8 cellular contexts compared by ENCODE assay signal in genomic region chr19:49875801-49876421, GRCh38. TPM values are rescaled to one million over a fixed set of nuclear protein-coding genes. Genes with fewer than 3 reads are reported as not detected.
DNase-seq lines count a peak whose midpoint lies in the region; ATAC-seq, FAIRE-seq and TF ChIP-seq lines count a peak whose summit lies in the region.

No MANE protein-coding gene starts in this region.

- H3K27me3 Mint-ChIP-seq in CD8-positive, alpha-beta T cell (ENCODE audit: low read depth): no peaks in the 10 kb centered on the region
- H3K27me3 Mint-ChIP-seq in T-cell: no peaks in the 10 kb centered on the region

- TSS peak; percentile 58 for BruUV-seq in K562 (replicated peaks; lab: Mats Ljungman, UMichigan)

- H3K36me3 Mint-ChIP-seq in CD8-positive, alpha-beta T cell: peaks cover 26% of the 10 kb centered on the region
- peaks cover 9% of the 10 kb centered on the region for H3K36me3 Mint-ChIP-seq in T-cell

- TF ChIP-seq CTCF in CD8-positive, alpha-beta T cell (IDR thresholded peaks at IDR 0.05): no peak
- TF ChIP-seq CTCF in K562 (IDR thresholded peaks at IDR 0.05 in 2 of 3, conservative IDR thresholded peaks at IDR 0.05 in 1 of 3; ENCODE audit: insufficient read depth in 2 of 3, low read depth in 1 of 3, low read length in 3 of 3): no peak

- no peak for TF ChIP-seq EP300 in K562 (IDR thresholded peaks at IDR 0.05; ENCODE audit: low read length)

- peak overlapping the region; percentile 99 for H3K4me2 ChIP-seq in K562 (ENCODE audit: insufficient read depth, low read length)

- H3K27ac Mint-ChIP-seq in CD8-positive, alpha-beta T cell: no peak overlapping the region
- H3K27ac Mint-ChIP-seq in T-cell: no peak overlapping the region

- H3K9me1 ChIP-seq in K562 (ENCODE audit: control insufficient read depth, insufficient read depth, low read length): peaks cover 3% of the 10 kb centered on the region

- 0 out of 4 replicates have a peak, but pooled peaks of 1 of the 2 experiments have one; percentile 3 for TF ChIP-seq RAD21 in K562 (CRISPR knock-in tag; conservative IDR thresholded peaks at IDR 0.05 in 1 of 2, IDR thresholded peaks at IDR 0.05 in 1 of 2)

- peaks cover 35% of the 10 kb centered on the region for H3K79me2 ChIP-seq in K562 (ENCODE audit: control insufficient read depth, insufficient read depth, low read length)

- no peaks in the 10 kb centered on the region for H3K27me3 ChIP-seq in CD8-positive, alpha-beta T cell (ENCODE audit: insufficient read depth, low read length)
- H3K27me3 ChIP-seq in HUES64 (ENCODE audit: insufficient read depth, low read length) (no peaks in the 10 kb centered on the region), K562 (ENCODE audit: control insufficient read depth in 2 of 2, insufficient read depth in 2 of 2, low read length in 2 of 2) (no peaks in the 10 kb centered on the region)

- H4K20me1 ChIP-seq in K562 (replicated peaks; ENCODE audit: control insufficient read depth, insufficient read depth, low read length): no peaks in the 10 kb centered on the region

- in situ Hi-C loops in K562 (cut with MboI): loop anchor here (10.0 kb wide), 1 partner anchor 381 kb away; the partner anchor contains the start of gene RPS11

- intact Hi-C loops in CD8-positive, alpha-beta T cell (cut with DNase I, micrococcal nuclease): loop anchor here (1.0 to 5.0 kb wide), 10 partner anchors 9 to 1514 kb away; partner anchors contain the start of genes GYS1 (in 2 of the 2), RUVBL2 (in 2 of the 2), ALDH16A1 (in 1 of the 2) and CYTH2 (in 1 of the 2)
- intact Hi-C loops in K562 (cut with micrococcal nuclease): loop anchor here (10.0 kb wide), 1 partner anchor 161 kb away; no protein-coding TSS in a partner anchor

- FAIRE-seq in K562 (lab: Jason Lieb, UNC): peak; percentile 52

- peak overlapping the region; percentile 93 for H3K9ac ChIP-seq in HUES64 (ENCODE audit: low read depth, low read length)
- H3K9ac ChIP-seq in K562 (ENCODE audit: insufficient read depth in 1 of 2, low read depth in 2 of 2, low read length in 2 of 2): peak overlapping the region; percentile 98 to 99

- H3K27ac ChIP-seq in CD8-positive, alpha-beta T cell (ENCODE audit: low read depth, low read length): peak overlapping the region; percentile 98
- H3K27ac ChIP-seq in HUES64 (ENCODE audit: low read depth, low read length): peak overlapping the region; percentile 95
- H3K27ac ChIP-seq in K562 (ENCODE audit: extremely low read depth, low read depth, low read length): peak overlapping the region; percentile 99

- POLR2A ChIA-PET in CD8-positive, alpha-beta T cell (lab: Charles Lee): interaction anchor here (0.8 to 4.8 kb wide), 13 partner anchors 8 to 424 kb away, joined by 3 to 32 read pairs (median 6); partner anchors contain the start of genes AP2A1, ATF5, FUZ and NUP62
- POLR2A ChIA-PET in T-cell (lab: Charles Lee) (no interaction called here), K562 (lab: Yijun Ruan, JAX) (interaction anchor here (0.5 to 3.0 kb wide), 13 partner anchors 8 to 115 kb away, joined by 3 to 19 read pairs (median 4); partner anchors contain the start of genes ATF5, NUP62 and PTOV1)

- peak; percentile 63 for TF ChIP-seq POLR2A in K562 (conservative IDR thresholded peaks at IDR 0.05)

- H3K9me3 ChIP-seq in CD8-positive, alpha-beta T cell (ENCODE audit: low read length): no peaks in the 10 kb centered on the region
- H3K9me3 ChIP-seq in HUES64 (ENCODE audit: insufficient read depth, low read depth, low read length): no peaks in the 10 kb centered on the region
- no peaks in the 10 kb centered on the region for H3K9me3 ChIP-seq in K562 (replicated peaks; ENCODE audit: control insufficient read depth, insufficient read depth, low read depth, low read length)

- peak overlapping the region; percentile 97 for H3K4me3 ChIP-seq in CD8-positive, alpha-beta T cell (ENCODE audit: low read depth, low read length)
- H3K4me3 ChIP-seq in HUES64 (ENCODE audit: low read length) (peak overlapping the region; percentile 79), K562 (peak overlapping the region; percentile 84)

- H3K36me3 ChIP-seq in CD8-positive, alpha-beta T cell (ENCODE audit: insufficient read depth, low read length): peaks cover 9% of the 10 kb centered on the region
- H3K36me3 ChIP-seq in HUES64 (ENCODE audit: insufficient read depth, low read length) (peaks cover 25% of the 10 kb centered on the region), K562 (ENCODE audit: control insufficient read depth, insufficient read depth, low read length) (peaks cover 50% of the 10 kb centered on the region; the same call in 2 of the 3 replicates)

- peaks cover 36% of the 10 kb centered on the region for H3K4me1 Mint-ChIP-seq in CD8-positive, alpha-beta T cell (ENCODE audit: low read depth)
- peaks cover 24 to 36% (median 34%) of the 10 kb centered on the region in 3 donors for H3K4me1 Mint-ChIP-seq in T-cell

- no peak for ATAC-seq in CD8-positive, alpha-beta T cell
- ATAC-seq in T-cell (replicated peaks in 1 of 4) (peak in 1 of 4 experiments; percentile 6), K562 (peak; percentile 33), GM21717 (IDR thresholded peaks at IDR 0.05; ENCODE audit: unreplicated experiment) (no peak), HG03342 (IDR thresholded peaks at IDR 0.05; ENCODE audit: unreplicated experiment) (no peak)

- under 1% methylated on average over 28 of the region's 28 CpGs for WGBS in HUES64
- WGBS in K562 (ENCODE audit: insufficient coverage, low coverage, missing lambda C conversion rate): under 1% methylated on average over 16 of the region's 28 CpGs

- CTCF ChIA-PET in CD8-positive, alpha-beta T cell (lab: Charles Lee): no interaction called here
- CTCF ChIA-PET in T-cell (lab: Charles Lee) (interaction anchor here (0.5 to 0.9 kb wide), 2 partner anchors 8 to 593 kb away, joined by 3 to 5 read pairs; partner anchors contain the start of gene PNKP (in 1 of the 2)), K562 (lab: Yijun Ruan, JAX; ENCODE audit: low intra/inter-chr PET ratio) (no interaction called here)

- H3K4me1 ChIP-seq in CD8-positive, alpha-beta T cell (ENCODE audit: insufficient read depth, low read length): peaks cover 22% of the 10 kb centered on the region
- H3K4me1 ChIP-seq in HUES64 (ENCODE audit: insufficient read depth, low read length) (peaks cover 10% of the 10 kb centered on the region), K562 (replicated peaks in 1 of 2; ENCODE audit: control insufficient read depth in 2 of 2, insufficient read depth in 2 of 2, low read length in 2 of 2) (peaks cover 9 to 74% of the 10 kb centered on the region in 2 experiments; a peak in 4 of 5 replicates)

- DNase-seq in CD8-positive, alpha-beta T cell: peak; percentile 33 to 78 (median 55)
- peak in 28 of 34 experiments; percentile 13 to 61 (median 42) for DNase-seq in T-cell
- DNase-seq in K562 (ENCODE audit: extremely low read depth in 1 of 4, low spot score in 3 of 4): peak; percentile 58 to 76 (median 59)
- DNase-seq in iris pigment epithelial cell (ENCODE audit: low read depth): peak; percentile 39
- DNase-seq in stimulated activated CD4-positive, alpha-beta T cell treated with anti-CD3 and anti-CD28 coated beads, Interleukin-1b, Interleukin-23, amount 100 ng/mL, for 4 hours (ENCODE audit: low read depth in 2 of 2): peak; percentile 37 to 56

- H3K9me3 Mint-ChIP-seq in CD8-positive, alpha-beta T cell: no peaks in the 10 kb centered on the region
- H3K9me3 Mint-ChIP-seq in T-cell: no peaks in the 10 kb centered on the region

- H3K4me3 Mint-ChIP-seq in CD8-positive, alpha-beta T cell: no peak overlapping the region
- H3K4me3 Mint-ChIP-seq in T-cell: no peak overlapping the region

- peak overlapping the region; percentile 85 for H2AFZ ChIP-seq in K562 (ENCODE audit: low read depth, low read length)

RNA-seq across cellular contexts. Expression of gene AKT1S1, which starts 1.2 kb away (rescaled TPM):
- total RNA-seq in CD8-positive, alpha-beta T cell: 10 to 100 TPM; 12.6 to 14.1 TPM
- polyA plus RNA-seq in HUES64 (2013, experiment 1 of 2): 41.6 TPM
- polyA plus RNA-seq in HUES64 (2013, experiment 2 of 2): 37.1 TPM
- total RNA-seq in T-cell (10 to 100 TPM; 13.3 to 24.9 (median 21.4) TPM), K562 (2014; rRNA removed) (25.7 and 33.8 TPM in 2 replicates), K562 (2014; rRNA removed; fragmentation: Illumina TruSeq; extraction: Trizol) (5.7 and 6.9 TPM in 2 replicates), K562 (2015; rRNA removed; fragmentation: Illumina TruSeq; extraction: Trizol) (13.5 and 14.4 TPM in 2 replicates), K562 (2021) (50.1 and 50.3 TPM in 2 replicates)
- 24.5 and 49.9 TPM in 2 replicates for total RNA-seq in K562 (2011; cell fraction: chromatin; rRNA removed; ENCODE audit: low replicate concordance)
- total RNA-seq in K562 (2011; cell fraction: nucleolus; rRNA removed): 34.3 and 39.9 TPM in 2 replicates
- 26.9 and 29.9 TPM in 2 replicates for total RNA-seq in K562 (2011; cell fraction: nucleoplasm; rRNA removed)
- polyA plus RNA-seq in K562 (2011; rRNA removed) (17.1 and 22.4 TPM in 2 replicates), K562 (2014; fragmentation: Illumina TruSeq; extraction: Trizol) (39.0 and 40.7 TPM in 2 replicates), K562 (2014; fragmentation: Nextera tagmentation; extraction: Ambion mirVana) (1 to 10 TPM; 1.2 TPM), K562 (2014; rRNA removed) (38.2 and 45.4 TPM in 2 replicates)
- polyA plus RNA-seq in K562 (2011; cell fraction: cytosol; rRNA removed): 34.5 and 68.9 TPM in 2 replicates
- 33.2 and 55.4 TPM in 2 replicates for polyA plus RNA-seq in K562 (2011; cell fraction: nucleus; rRNA removed)
- polyA plus RNA-seq in K562 (2012): 31.8 and 37.6 TPM in 2 replicates
- 7.8 and 10.3 TPM in 2 replicates for polyA minus RNA-seq in K562 (2011; rRNA and poly(A)+ RNA removed)
- 17.4 and 21.4 TPM in 2 replicates for polyA minus RNA-seq in K562 (2011; cell fraction: cytosol; rRNA and poly(A)+ RNA removed)
- polyA minus RNA-seq in K562 (2011; cell fraction: nucleus; rRNA and poly(A)+ RNA removed): 18.2 and 22.4 TPM in 2 replicates

RNA-seq across cellular contexts. Expression of gene TBC1D17, which starts 1.6 kb away (rescaled TPM):
- 10 to 100 TPM; 31.1 to 31.2 TPM for total RNA-seq in CD8-positive, alpha-beta T cell
- polyA plus RNA-seq in HUES64 (2013, experiment 1 of 2): 30.9 TPM
- polyA plus RNA-seq in HUES64 (2013, experiment 2 of 2): 30.7 TPM
- total RNA-seq in T-cell: 100 to 1,000 TPM in 1 of 5 donors, 10 to 100 TPM in 4; 46.5 to 102 (median 88.6) TPM
- 34.8 and 78.7 TPM in 2 replicates for total RNA-seq in K562 (2011; cell fraction: chromatin; rRNA removed; ENCODE audit: low replicate concordance)
- 40.9 and 43.4 TPM in 2 replicates for total RNA-seq in K562 (2011; cell fraction: nucleolus; rRNA removed)
- total RNA-seq in K562 (2011; cell fraction: nucleoplasm; rRNA removed): 33.2 and 34.5 TPM in 2 replicates
- 3.8 and 6.8 TPM in 2 replicates for total RNA-seq in K562 (2014; rRNA removed)
- 2.6 and 3.2 TPM in 2 replicates for total RNA-seq in K562 (2014; rRNA removed; fragmentation: Illumina TruSeq; extraction: Trizol)
- total RNA-seq in K562 (2015; rRNA removed; fragmentation: Illumina TruSeq; extraction: Trizol): 2.4 and 3.5 TPM in 2 replicates
- 14.2 and 16.0 TPM in 2 replicates for total RNA-seq in K562 (2021)
- 7.4 and 10.5 TPM in 2 replicates for polyA plus RNA-seq in K562 (2011; rRNA removed)
- 8.7 and 14.7 TPM in 2 replicates for polyA plus RNA-seq in K562 (2011; cell fraction: cytosol; rRNA removed)
- polyA plus RNA-seq in K562 (2011; cell fraction: nucleus; rRNA removed): 33.2 and 48.4 TPM in 2 replicates
- polyA plus RNA-seq in K562 (2012): 15.8 and 16.9 TPM in 2 replicates
- polyA plus RNA-seq in K562 (2014; fragmentation: Illumina TruSeq; extraction: Trizol): 8.7 and 11.7 TPM in 2 replicates
- under 1 TPM; 0.42 to 0.46 TPM for polyA plus RNA-seq in K562 (2014; fragmentation: Nextera tagmentation; extraction: Ambion mirVana)
- 14.7 and 18.2 TPM in 2 replicates for polyA plus RNA-seq in K562 (2014; rRNA removed)
- 5.7 and 7.2 TPM in 2 replicates for polyA minus RNA-seq in K562 (2011; rRNA and poly(A)+ RNA removed)
- 9.1 and 9.2 TPM in 2 replicates for polyA minus RNA-seq in K562 (2011; cell fraction: cytosol; rRNA and poly(A)+ RNA removed)
- polyA minus RNA-seq in K562 (2011; cell fraction: nucleus; rRNA and poly(A)+ RNA removed): 12.3 and 15.3 TPM in 2 replicates

RNA-seq across cellular contexts. Expression of gene PNKP, which starts 8.5 kb away (rescaled TPM):
- total RNA-seq in CD8-positive, alpha-beta T cell: 100 to 1,000 TPM in 1 of 2 experiments, 10 to 100 TPM in 1; 98.9 to 114 TPM
- polyA plus RNA-seq in HUES64 (2013, experiment 1 of 2): 54.9 TPM
- polyA plus RNA-seq in HUES64 (2013, experiment 2 of 2): 50.5 TPM
- 100 to 1,000 TPM; 129 to 209 (median 193) TPM for total RNA-seq in T-cell
- 168 and 404 TPM in 2 replicates for total RNA-seq in K562 (2011; cell fraction: chromatin; rRNA removed; ENCODE audit: low replicate concordance)
- total RNA-seq in K562 (2011; cell fraction: nucleolus; rRNA removed): 252 and 258 TPM in 2 replicates
- total RNA-seq in K562 (2011; cell fraction: nucleoplasm; rRNA removed): 178 and 185 TPM in 2 replicates
- 56.0 and 59.3 TPM in 2 replicates for total RNA-seq in K562 (2014; rRNA removed)
- 12.3 and 18.1 TPM in 2 replicates for total RNA-seq in K562 (2014; rRNA removed; fragmentation: Illumina TruSeq; extraction: Trizol)
- total RNA-seq in K562 (2015; rRNA removed; fragmentation: Illumina TruSeq; extraction: Trizol): 25.3 and 29.4 TPM in 2 replicates
- total RNA-seq in K562 (2021): 84.9 and 85.4 TPM in 2 replicates
- polyA plus RNA-seq in K562 (2011; rRNA removed): 13.7 and 21.3 TPM in 2 replicates
- 12.2 and 25.9 TPM in 2 replicates for polyA plus RNA-seq in K562 (2011; cell fraction: cytosol; rRNA removed)
- polyA plus RNA-seq in K562 (2011; cell fraction: nucleus; rRNA removed): 123 and 164 TPM in 2 replicates
- 56.7 and 64.2 TPM in 2 replicates for polyA plus RNA-seq in K562 (2012)
- 26.7 and 30.0 TPM in 2 replicates for polyA plus RNA-seq in K562 (2014; fragmentation: Illumina TruSeq; extraction: Trizol)
- polyA plus RNA-seq in K562 (2014; fragmentation: Nextera tagmentation; extraction: Ambion mirVana): 1 to 10 TPM; 2.8 to 3.1 TPM
- polyA plus RNA-seq in K562 (2014; rRNA removed): 64.0 and 71.3 TPM in 2 replicates
- polyA minus RNA-seq in K562 (2011; rRNA and poly(A)+ RNA removed): 6.7 and 8.2 TPM in 2 replicates
- 22.8 and 136 TPM in 2 replicates for polyA minus RNA-seq in K562 (2011; cell fraction: cytosol; rRNA and poly(A)+ RNA removed)
- 48.2 and 49.9 TPM in 2 replicates for polyA minus RNA-seq in K562 (2011; cell fraction: nucleus; rRNA and poly(A)+ RNA removed)

RNA-seq across cellular contexts. Expression of gene IL4I1, which starts 20.8 kb away (rescaled TPM):
- 1 to 10 TPM; 7.9 to 8.1 TPM for total RNA-seq in CD8-positive, alpha-beta T cell
- polyA plus RNA-seq in HUES64 (2013, experiment 1 of 2): 0.60 TPM
- 0.25 TPM for polyA plus RNA-seq in HUES64 (2013, experiment 2 of 2)
- total RNA-seq in T-cell (10 to 100 TPM in 1 of 5 donors, 1 to 10 TPM in 4; 2.0 to 12.4 (median 4.0) TPM), K562 (2014; rRNA removed) (0.90 and 0.95 TPM in 2 replicates), K562 (2014; rRNA removed; fragmentation: Illumina TruSeq; extraction: Trizol) (0.33 TPM in 1 of 2 replicates, not detected in the other), K562 (2015; rRNA removed; fragmentation: Illumina TruSeq; extraction: Trizol) (0.19 and 0.43 TPM in 2 replicates), K562 (2021) (0.55 and 0.76 TPM in 2 replicates)
- total RNA-seq in K562 (2011; cell fraction: chromatin; rRNA removed; ENCODE audit: low replicate concordance): 0.93 TPM in 1 of 2 replicates, not detected in the other
- 1.8 TPM in 2 replicates for total RNA-seq in K562 (2011; cell fraction: nucleolus; rRNA removed)
- total RNA-seq in K562 (2011; cell fraction: nucleoplasm; rRNA removed): 0.37 and 0.46 TPM in 2 replicates
- polyA plus RNA-seq in K562 (2011; rRNA removed) (0.06 and 0.31 TPM in 2 replicates), K562 (2014; fragmentation: Illumina TruSeq; extraction: Trizol) (0.15 TPM in 1 of 2 replicates, not detected in the other), K562 (2014; fragmentation: Nextera tagmentation; extraction: Ambion mirVana) (under 1 TPM in 1 of 2 experiments, not detected in 1; 0.13 TPM), K562 (2014; rRNA removed) (0.09 and 0.44 TPM in 2 replicates)
- polyA plus RNA-seq in K562 (2011; cell fraction: cytosol; rRNA removed): 0.04 and 0.36 TPM in 2 replicates
- polyA plus RNA-seq in K562 (2011; cell fraction: nucleus; rRNA removed): 0.24 and 0.27 TPM in 2 replicates
- 0.50 and 0.56 TPM in 2 replicates for polyA plus RNA-seq in K562 (2012)
- 0.11 TPM in 1 of 2 replicates, not detected in the other for polyA minus RNA-seq in K562 (2011; rRNA and poly(A)+ RNA removed)
- 0.67 and 0.73 TPM in 2 replicates for polyA minus RNA-seq in K562 (2011; cell fraction: cytosol; rRNA and poly(A)+ RNA removed)
- polyA minus RNA-seq in K562 (2011; cell fraction: nucleus; rRNA and poly(A)+ RNA removed): 0.67 and 0.81 TPM in 2 replicates

RNA-seq across cellular contexts. Expression of gene PTOV1, which starts 25.0 kb away (rescaled TPM):
- total RNA-seq in CD8-positive, alpha-beta T cell: 100 to 1,000 TPM; 112 to 116 TPM
- 193 TPM for polyA plus RNA-seq in HUES64 (2013, experiment 1 of 2)
- 199 TPM for polyA plus RNA-seq in HUES64 (2013, experiment 2 of 2)
- 100 to 1,000 TPM; 149 to 165 (median 156) TPM for total RNA-seq in T-cell
- 128 and 364 TPM in 2 replicates for total RNA-seq in K562 (2011; cell fraction: chromatin; rRNA removed; ENCODE audit: low replicate concordance)
- 274 and 281 TPM in 2 replicates for total RNA-seq in K562 (2011; cell fraction: nucleolus; rRNA removed)
- 195 and 218 TPM in 2 replicates for total RNA-seq in K562 (2011; cell fraction: nucleoplasm; rRNA removed)
- 61.3 and 79.5 TPM in 2 replicates for total RNA-seq in K562 (2014; rRNA removed)
- total RNA-seq in K562 (2014; rRNA removed; fragmentation: Illumina TruSeq; extraction: Trizol): 14.0 and 23.3 TPM in 2 replicates
- 43.5 and 44.6 TPM in 2 replicates for total RNA-seq in K562 (2015; rRNA removed; fragmentation: Illumina TruSeq; extraction: Trizol)
- 156 and 169 TPM in 2 replicates for total RNA-seq in K562 (2021)
- polyA plus RNA-seq in K562 (2011; rRNA removed): 33.0 and 58.6 TPM in 2 replicates
- polyA plus RNA-seq in K562 (2011; cell fraction: cytosol; rRNA removed): 39.8 and 67.6 TPM in 2 replicates
- 302 and 359 TPM in 2 replicates for polyA plus RNA-seq in K562 (2011; cell fraction: nucleus; rRNA removed)
- polyA plus RNA-seq in K562 (2012): 104 and 153 TPM in 2 replicates
- polyA plus RNA-seq in K562 (2014; fragmentation: Illumina TruSeq; extraction: Trizol): 61.7 and 81.3 TPM in 2 replicates
- 1 to 10 TPM; 4.9 to 9.3 TPM for polyA plus RNA-seq in K562 (2014; fragmentation: Nextera tagmentation; extraction: Ambion mirVana)
- 68.1 and 75.0 TPM in 2 replicates for polyA plus RNA-seq in K562 (2014; rRNA removed)
- polyA minus RNA-seq in K562 (2011; rRNA and poly(A)+ RNA removed): 22.8 and 25.3 TPM in 2 replicates
- 60.9 and 84.8 TPM in 2 replicates for polyA minus RNA-seq in K562 (2011; cell fraction: cytosol; rRNA and poly(A)+ RNA removed)
- 81.6 and 99.6 TPM in 2 replicates for polyA minus RNA-seq in K562 (2011; cell fraction: nucleus; rRNA and poly(A)+ RNA removed)

Comparison
In these comparisons a context has a peak if more than half of its experiments do, and no peak if none do; other contexts are left out.
1. CTCF ChIA-PET loops: an anchor here in T-cell (0.5 to 0.9 kb wide); none called in CD8-positive, alpha-beta T cell and K562.
2. POLR2A ChIA-PET loops: an anchor here in CD8-positive, alpha-beta T cell (0.8 to 4.8 kb wide) and K562 (0.5 to 3.0 kb wide); none called in T-cell.